ENCODE assay signal across 8 cellular contexts in the genomic region with DNA sequence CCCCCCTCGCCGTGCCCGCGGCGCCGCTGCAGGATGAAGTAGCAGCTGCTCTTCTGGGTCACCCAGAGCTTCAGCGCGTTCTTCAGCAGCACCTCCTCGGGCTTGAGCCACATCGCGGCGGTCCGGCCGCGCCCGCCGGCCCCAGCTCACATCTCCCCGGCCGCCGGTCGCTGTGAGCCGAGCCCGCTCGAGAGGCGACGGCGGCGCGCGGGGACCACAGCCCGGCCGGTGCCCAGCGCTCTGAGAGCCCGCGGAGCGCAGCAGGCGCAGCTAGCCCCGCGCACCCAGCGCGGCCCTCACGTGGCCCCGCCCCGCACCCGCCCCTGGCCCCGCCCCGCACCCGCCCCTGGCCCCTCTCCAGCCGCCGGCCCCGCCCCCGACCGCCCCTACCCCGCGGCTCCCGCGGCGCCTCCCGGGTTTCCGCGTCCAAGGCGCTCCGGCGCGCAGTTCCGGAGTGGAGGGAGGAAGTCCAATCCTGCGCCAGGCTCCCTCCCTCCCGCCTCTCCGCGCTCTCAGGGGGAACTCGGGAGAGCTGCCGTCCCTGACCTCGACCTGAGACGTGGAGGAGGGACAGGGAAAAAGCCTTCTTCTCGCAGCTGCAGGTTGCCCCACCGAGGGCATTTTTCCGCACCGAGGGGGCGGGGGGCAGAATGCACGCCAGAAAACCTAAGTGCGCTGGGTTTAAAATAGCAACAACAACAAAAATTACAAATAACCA. TPM values are rescaled to one million over a fixed set of nuclear protein-coding genes. Genes with fewer than 3 reads are reported as not detected.
DNase-seq lines count a peak whose midpoint lies in the region; ATAC-seq and TF ChIP-seq lines count a peak whose summit lies in the region.

A gene (minus strand): TSS at position 242 of the 718 bp plus-strand sequence. CDS start 129 bp downstream, at position 113.

- CTCF ChIA-PET in Calu3 (lab: Charles Lee) (interaction anchor here (0.9 to 1.9 kb wide), 5 partner anchors 26 to 114 kb away, joined by 3 to 10 read pairs (median 6); no protein-coding TSS in a partner anchor), RWPE1 (lab: Yijun Ruan, JAX) (interaction anchor here (0.7 to 4.7 kb wide), 6 partner anchors 30 to 139 kb away, joined by 3 to 30 read pairs (median 4); no protein-coding TSS in a partner anchor)

- intact Hi-C loops in Calu3 (cut with micrococcal nuclease; ENCODE audit: unreplicated experiment) = no loop called here

- H3K4me1 Mint-ChIP-seq in Calu3 (ENCODE audit: low read depth, unreplicated experiment) = peaks cover 44% of the 10 kb centered on the region
- H3K4me1 Mint-ChIP-seq in nephron progenitor cell = peaks cover 66% of the 10 kb centered on the region

- peak within 1 kb of the TSS; percentile 72 for H3K4me3 ChIP-seq in fibroblast of villous mesenchyme (ENCODE audit: low read depth, low read length)

- ATAC-seq in GM21423 (IDR thresholded peaks at IDR 0.05; ENCODE audit: unreplicated experiment) = peak; percentile 62
- peak; percentile 89 for ATAC-seq in stimulated activated naive CD8-positive, alpha-beta T cell treated with anti-CD3 and anti-CD28 coated beads, Interleukin-15, Interleukin-2, amounts not matched to agents 100 U/mL and 50 U/mL, for 24 hours

- peak within 1 kb of the TSS; percentile 78 for H3K4me3 Mint-ChIP-seq in Calu3 (ENCODE audit: low read depth, unreplicated experiment)
- H3K4me3 Mint-ChIP-seq in nephron progenitor cell = peak within 1 kb of the TSS; percentile 81

- POLR2A ChIA-PET in RWPE1 (lab: Yijun Ruan, JAX; ENCODE audit: low non-redundant PET) = interaction anchor here (0.6 to 1.3 kb wide), 3 partner anchors 31 to 542 kb away, joined by 3 to 4 read pairs (median 3); no protein-coding TSS in a partner anchor

- no peaks in the 10 kb centered on the region for H3K27me3 Mint-ChIP-seq in Calu3 (ENCODE audit: unreplicated experiment)
- H3K27me3 Mint-ChIP-seq in nephron progenitor cell (ENCODE audit: low read depth, poor library complexity) = peaks cover 80% of the 10 kb centered on the region

- TF ChIP-seq CTCF in Calu3 (IDR thresholded peaks at IDR 0.05; ENCODE audit: unreplicated experiment) (no peak), RWPE1 (conservative IDR thresholded peaks at IDR 0.05; ENCODE audit: low read depth) (no peak), fibroblast of villous mesenchyme (IDR thresholded peaks at IDR 0.05; ENCODE audit: insufficient read depth, low read depth, low read length) (no peak), nephron progenitor cell (IDR thresholded peaks at IDR 0.05) (no peak)

- peaks cover 28% of the 10 kb centered on the region for H3K36me3 Mint-ChIP-seq in Calu3 (ENCODE audit: insufficient read depth, unreplicated experiment)
- H3K36me3 Mint-ChIP-seq in nephron progenitor cell (ENCODE audit: low read depth) = peaks cover 12% of the 10 kb centered on the region

- peak within 1 kb of the TSS; percentile 88 for H3K27ac ChIP-seq in RWPE1

- no TSS peak for BruUV-seq in Calu3 (replicated peaks; lab: Mats Ljungman, UMichigan)

- peak; percentile 83 for DNase-seq in Calu3
- peak; percentile 84 for DNase-seq in HuH-7.5 (ENCODE audit: low spot score)
- peak; percentile 88 for DNase-seq in RWPE1 (ENCODE audit: low spot score)
- peak; percentile 27 for DNase-seq in activated gamma-delta T cell treated with anti-CD3 and anti-CD28 coated beads, Interleukin-2, amount 50 U/mL, for 16 hours (ENCODE audit: low read depth)
- DNase-seq in fibroblast of villous mesenchyme (ENCODE audit: low read depth) = peak; percentile 84
- DNase-seq in nephron progenitor cell = peak; percentile 92
- DNase-seq in stimulated activated naive CD8-positive, alpha-beta T cell treated with anti-CD3 and anti-CD28 coated beads, Interleukin-15, Interleukin-2, amounts not matched to agents 100 U/mL and 50 U/mL, for 24 hours = peak; percentile 80

- no peaks in the 10 kb centered on the region for H3K9me3 Mint-ChIP-seq in Calu3 (ENCODE audit: low read depth, unreplicated experiment)
- no peaks in the 10 kb centered on the region for H3K9me3 Mint-ChIP-seq in nephron progenitor cell

- H3K27ac Mint-ChIP-seq in Calu3 (ENCODE audit: unreplicated experiment) = peak within 1 kb of the TSS; percentile 29
- H3K27ac Mint-ChIP-seq in nephron progenitor cell = peak within 1 kb of the TSS; percentile 28

RNA-seq across cellular contexts. Expression of the gene that starts here (rescaled TPM):
- total RNA-seq in Calu3 (2022) = 17.0 and 25.3 TPM in 2 replicates
- 10.6 and 13.4 TPM in 2 replicates for total RNA-seq in fibroblast of villous mesenchyme

Comparison
In these comparisons a context has a peak if more than half of its experiments do, and no peak if none do; other contexts are left out.
1. Peak in every context shown above with its lines: DNase-seq, ATAC-seq, H3K4me3 ChIP-seq and H3K27ac ChIP-seq.
2. DNase-seq: peak in every context shown above with its lines; median percentile 92 in nephron progenitor cell; 88 in RWPE1; 84 in HuH-7.5; 84 in fibroblast of villous mesenchyme; 83 in Calu3; 80 in stimulated activated naive CD8-positive, alpha-beta T cell treated with anti-CD3 and anti-CD28 coated beads, Interleukin-15, Interleukin-2, amounts not matched to agents 100 U/mL and 50 U/mL, for 24 hours; 27 in activated gamma-delta T cell treated with anti-CD3 and anti-CD28 coated beads, Interleukin-2, amount 50 U/mL, for 16 hours.